In the genomic region with DNA sequence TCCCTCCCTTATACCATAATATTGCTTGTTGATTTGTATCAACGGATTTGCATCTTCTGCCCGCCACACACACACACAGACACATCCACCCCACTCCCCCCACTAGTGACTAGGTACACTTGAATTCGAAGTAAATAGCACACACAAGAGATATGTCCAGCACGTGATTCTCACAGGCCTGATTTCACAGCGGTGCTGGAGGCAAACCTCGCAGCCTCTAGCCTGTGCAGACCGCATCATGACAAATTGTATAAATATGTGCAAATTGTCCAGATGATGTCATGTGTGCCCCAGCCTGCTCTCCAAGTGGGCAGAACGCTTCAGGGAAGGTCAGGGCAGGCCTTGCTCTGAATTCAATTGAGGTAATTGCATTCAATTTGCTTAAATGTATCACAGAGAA, we compare ENCODE assay signal across 7 cellular contexts.
DNase-seq lines count a peak whose midpoint lies in the region; ATAC-seq, FAIRE-seq and TF ChIP-seq lines count a peak whose summit lies in the region.
"Not testable (repeated sequence)": the region's sequence is repeated elsewhere in the genome, so short reads cannot be mapped to it uniquely, and the experiment has no call there.

No MANE protein-coding gene starts in this region.

- not testable (repeated sequence) for TF ChIP-seq RAD21 in A549 (conservative IDR thresholded peaks at IDR 0.05 in 1 of 2, IDR thresholded peaks at IDR 0.05 in 1 of 2)

- WGBS in A549 (ENCODE audit: missing lambda C conversion rate), result 18% methylated on average over 5 of the region's 8 CpGs

- TF ChIP-seq CTCF in A549 (IDR thresholded peaks at IDR 0.05); Panc1 (IDR thresholded peaks at IDR 0.05); left lung (IDR thresholded peaks at IDR 0.05): not testable (repeated sequence)

- TF ChIP-seq POLR2A in A549 (IDR thresholded peaks at IDR 0.05; ENCODE audit: low read length), result not testable (repeated sequence)

- TF ChIP-seq EP300 in A549 (IDR thresholded peaks at IDR 0.05), result not testable (repeated sequence)

- H3K27ac Mint-ChIP-seq in activated naive CD4-positive, alpha-beta T cell treated with anti-CD3 and anti-CD28 coated beads, Interleukin-2, amount 50 U/mL, for 72 hours; natural killer cell treated with Interleukin-12 subunit alpha and Interleukin-12 subunit beta and Interleukin-15 and Interleukin-18, amount 100 ng/mL, for 72 hours; stimulated activated naive B cell treated with anti-CD40 and anti-IgM and Interleukin-4, amounts not matched to agents 10 μg/mL and 1 μg/mL and 100 μg/mL, for 72 hours: not testable (repeated sequence)

- ATAC-seq in A549 (peak; percentile 60 to 73; a peak in 4 of 6 replicates), Panc1 (peak; percentile 65), left lung (peak; percentile 5)
- peak; percentile 13 to 28 for ATAC-seq in activated naive CD4-positive, alpha-beta T cell treated with anti-CD3 and anti-CD28 coated beads, Interleukin-2, amount 50 U/mL, for 72 hours
- peak; percentile 22 to 41 for ATAC-seq in natural killer cell treated with Interleukin-12 subunit alpha and Interleukin-12 subunit beta and Interleukin-15 and Interleukin-18, amount 100 ng/mL, for 72 hours
- peak; percentile 20 to 26 for ATAC-seq in stimulated activated naive B cell treated with anti-CD40 and anti-IgM and Interleukin-4, amounts not matched to agents 10 μg/mL and 1 μg/mL and 100 μg/mL, for 72 hours (replicated peaks)

- not testable (repeated sequence) for H3K4me1 Mint-ChIP-seq in natural killer cell treated with Interleukin-12 subunit alpha and Interleukin-12 subunit beta and Interleukin-15 and Interleukin-18, amount 100 ng/mL, for 72 hours (ENCODE audit: low read depth in 2 of 2); stimulated activated naive B cell treated with anti-CD40 and anti-IgM and Interleukin-4, amounts not matched to agents 10 μg/mL and 1 μg/mL and 100 μg/mL, for 72 hours

- not testable (repeated sequence) for BruUV-seq in Panc1 (replicated peaks; lab: Mats Ljungman, UMichigan)

- not testable (repeated sequence) for H3K4me1 ChIP-seq in A549; Panc1 (ENCODE audit: control insufficient read depth, insufficient read depth, low read length); left lung

- not testable (repeated sequence) for H3K4me2 ChIP-seq in A549

- in situ Hi-C loops in Panc1 (cut with HindIII; ENCODE audit: low pct_unique_long_range_greater_than_20kb, low sequenced_read_pairs), result not testable (repeated sequence)

- CTCF ChIA-PET in A549 (lab: Yijun Ruan, JAX); Panc1 (lab: Charles Lee): not testable (repeated sequence)

- peaks cover 10 to 23% of the 10 kb centered on the region in 2 donors for H3K9me3 Mint-ChIP-seq in activated naive CD4-positive, alpha-beta T cell treated with anti-CD3 and anti-CD28 coated beads, Interleukin-2, amount 50 U/mL, for 72 hours
- peaks cover 11% of the 10 kb centered on the region for H3K9me3 Mint-ChIP-seq in natural killer cell treated with Interleukin-12 subunit alpha and Interleukin-12 subunit beta and Interleukin-15 and Interleukin-18, amount 100 ng/mL, for 72 hours
- H3K9me3 Mint-ChIP-seq in stimulated activated naive B cell treated with anti-CD40 and anti-IgM and Interleukin-4, amounts not matched to agents 10 μg/mL and 1 μg/mL and 100 μg/mL, for 72 hours, result peaks cover 0 to 10% of the 10 kb centered on the region in 2 donors

- POLR2A ChIA-PET in A549 (lab: Yijun Ruan, JAX); Panc1 (lab: Charles Lee): not testable (repeated sequence)

- not testable (repeated sequence) for H3K4me3 Mint-ChIP-seq in natural killer cell treated with Interleukin-12 subunit alpha and Interleukin-12 subunit beta and Interleukin-15 and Interleukin-18, amount 100 ng/mL, for 72 hours; stimulated activated naive B cell treated with anti-CD40 and anti-IgM and Interleukin-4, amounts not matched to agents 10 μg/mL and 1 μg/mL and 100 μg/mL, for 72 hours

- H3K36me3 Mint-ChIP-seq in activated naive CD4-positive, alpha-beta T cell treated with anti-CD3 and anti-CD28 coated beads, Interleukin-2, amount 50 U/mL, for 72 hours; natural killer cell treated with Interleukin-12 subunit alpha and Interleukin-12 subunit beta and Interleukin-15 and Interleukin-18, amount 100 ng/mL, for 72 hours; stimulated activated naive B cell treated with anti-CD40 and anti-IgM and Interleukin-4, amounts not matched to agents 10 μg/mL and 1 μg/mL and 100 μg/mL, for 72 hours: not testable (repeated sequence)

- not testable (repeated sequence) for H3K9me3 ChIP-seq in A549; Panc1 (ENCODE audit: control insufficient read depth, insufficient read depth, low read depth, low read length)
- peaks cover 0 to 18% of the 10 kb centered on the region in 2 donors for H3K9me3 ChIP-seq in left lung

- not testable (repeated sequence) for H3K36me3 ChIP-seq in Panc1 (ENCODE audit: control insufficient read depth, insufficient read depth, low read length); left lung

- not testable (repeated sequence) for H3K27me3 ChIP-seq in Panc1 (ENCODE audit: control insufficient read depth, insufficient read depth, low read length); left lung

- not testable (repeated sequence) for FAIRE-seq in A549 (lab: Jason Lieb, UNC)

- H3K27ac ChIP-seq in A549; Panc1 (ENCODE audit: low read length); left lung: not testable (repeated sequence)

- not testable (repeated sequence) for DNase-seq in A549 (ENCODE audit: low read depth in 1 of 2, low spot score in 1 of 2); Panc1 (ENCODE audit: low read depth, low spot score); activated naive CD4-positive, alpha-beta T cell treated with anti-CD3 and anti-CD28 coated beads, Interleukin-2, amount 50 U/mL, for 72 hours (ENCODE audit: low spot score in 2 of 2); left lung; natural killer cell treated with Interleukin-12 subunit alpha and Interleukin-12 subunit beta and Interleukin-15 and Interleukin-18, amount 100 ng/mL, for 72 hours (ENCODE audit: low spot score); stimulated activated naive B cell treated with anti-CD40 and anti-IgM and Interleukin-4, amounts not matched to agents 10 μg/mL and 1 μg/mL and 100 μg/mL, for 72 hours
- DNase-seq in cardiac septum (ENCODE audit: low spot score), result peak; percentile 66

- intact Hi-C loops in Panc1 (cut with micrococcal nuclease; ENCODE audit: unreplicated experiment); cardiac septum (cut with DNase I); left lung (cut with DNase I): not testable (repeated sequence)

- not testable (repeated sequence) for H3K27me3 Mint-ChIP-seq in natural killer cell treated with Interleukin-12 subunit alpha and Interleukin-12 subunit beta and Interleukin-15 and Interleukin-18, amount 100 ng/mL, for 72 hours; stimulated activated naive B cell treated with anti-CD40 and anti-IgM and Interleukin-4, amounts not matched to agents 10 μg/mL and 1 μg/mL and 100 μg/mL, for 72 hours

- H3K4me3 ChIP-seq in A549; Panc1 (ENCODE audit: low read depth in 2 of 2, low read length in 2 of 2); left lung: not testable (repeated sequence)

Comparison
In these comparisons a context has a peak if more than half of its experiments do, and no peak if none do; other contexts are left out.
1. ATAC-seq: peak in every context shown above with its lines; median percentile 66 in A549; 65 in Panc1; 32 in natural killer cell treated with Interleukin-12 subunit alpha and Interleukin-12 subunit beta and Interleukin-15 and Interleukin-18, amount 100 ng/mL, for 72 hours; 23 in stimulated activated naive B cell treated with anti-CD40 and anti-IgM and Interleukin-4, amounts not matched to agents 10 μg/mL and 1 μg/mL and 100 μg/mL, for 72 hours; 20 in activated naive CD4-positive, alpha-beta T cell treated with anti-CD3 and anti-CD28 coated beads, Interleukin-2, amount 50 U/mL, for 72 hours; 5 in left lung.